Comparison of ENCODE assay signal across 8 cellular contexts in genomic region chr3:54870423-54870822, GRCh38. TPM values are rescaled to one million over a fixed set of nuclear protein-coding genes. Genes with fewer than 3 reads are reported as not detected.
DNase-seq lines count a peak whose midpoint lies in the region; ATAC-seq and TF ChIP-seq lines count a peak whose summit lies in the region.

No MANE protein-coding gene starts in this region.

- 81 to 93% methylated on average over 6 to 7 of the region's 7 CpGs for WGBS in endodermal cell (ENCODE audit: insufficient coverage in 1 of 2, insufficient read length in 1 of 2), 2 experiments

- H3K36me3 Mint-ChIP-seq in endodermal cell (ENCODE audit: low read depth), result no peaks in the 10 kb centered on the region
- no peaks in the 10 kb centered on the region for H3K36me3 Mint-ChIP-seq in activated naive CD4-positive, alpha-beta T cell treated with anti-CD3 and anti-CD28 coated beads, Interleukin-2, amount 50 U/mL, for 72 hours

- H3K4me1 ChIP-seq in endodermal cell (ENCODE audit: control insufficient read depth, insufficient read depth, low read length), result peaks cover 4% of the 10 kb centered on the region

- peaks cover 10% of the 10 kb centered on the region for H3K4me1 Mint-ChIP-seq in endodermal cell

- TF ChIP-seq CTCF in GM12865 (IDR thresholded peaks at IDR 0.05; ENCODE audit: insufficient read depth, low read depth, low read length, missing control alignments) (peak; percentile 25), endodermal cell (conservative IDR thresholded peaks at IDR 0.05) (peak; percentile 68)

- H3K27me3 ChIP-seq in endodermal cell (ENCODE audit: control insufficient read depth, insufficient read depth, low read length, poor library complexity, severe bottlenecking), result no peaks in the 10 kb centered on the region

- no peak overlapping the region for H3K4me3 Mint-ChIP-seq in endodermal cell

- H3K27ac Mint-ChIP-seq in endodermal cell, result no peak overlapping the region
- no peak overlapping the region for H3K27ac Mint-ChIP-seq in activated naive CD4-positive, alpha-beta T cell treated with anti-CD3 and anti-CD28 coated beads, Interleukin-2, amount 50 U/mL, for 72 hours

- no peak overlapping the region for H3K9ac ChIP-seq in endodermal cell (ENCODE audit: extremely low read depth, low read length, poor library complexity, severe bottlenecking)

- no peak overlapping the region for H3K27ac ChIP-seq in endodermal cell (ENCODE audit: low read depth, low read length)

- H3K9me3 Mint-ChIP-seq in endodermal cell, result no peaks in the 10 kb centered on the region
- peaks cover 4 to 13% of the 10 kb centered on the region in 2 donors for H3K9me3 Mint-ChIP-seq in activated naive CD4-positive, alpha-beta T cell treated with anti-CD3 and anti-CD28 coated beads, Interleukin-2, amount 50 U/mL, for 72 hours

- H3K4me3 ChIP-seq in GM12865 (ENCODE audit: low read depth, low read length) (no peak overlapping the region), endodermal cell (ENCODE audit: low read length) (no peak overlapping the region)

- no peaks in the 10 kb centered on the region for H3K36me3 ChIP-seq in endodermal cell (ENCODE audit: control insufficient read depth, insufficient read depth, low read length)

- no peaks in the 10 kb centered on the region for H3K9me3 ChIP-seq in endodermal cell (ENCODE audit: control insufficient read depth, low read length)

- DNase-seq in GM12865 (ENCODE audit: low read depth) (peak; percentile 10), NCI-H82 treated with DMSO at 0.1 percent for 48 hours (lab: John Stamatoyannopoulos, UW; ENCODE audit: unreplicated experiment) (peak; percentile 1), endodermal cell (no peak), myocyte (ENCODE audit: low read depth) (peak; percentile 85), SKM-1 treated with dmso at 0.1 percent for 144 hours (lab: John Stamatoyannopoulos, UW; ENCODE audit: unreplicated experiment) (no peak)
- no peak for DNase-seq in activated naive CD4-positive, alpha-beta T cell treated with anti-CD3 and anti-CD28 coated beads, Interleukin-2, amount 50 U/mL, for 72 hours (ENCODE audit: low spot score in 2 of 2)
- no peak for DNase-seq in stimulated activated CD4-positive, alpha-beta T cell treated with anti-CD3 and anti-CD28 coated beads, Interleukin-4, amount 100 ng/mL, for 24 hours
- no peak for DNase-seq in activated CD4-positive, CD25-positive, alpha-beta regulatory T cell (lab: John Stamatoyannopoulos, UW)

- ATAC-seq in activated naive CD4-positive, alpha-beta T cell treated with anti-CD3 and anti-CD28 coated beads, Interleukin-2, amount 50 U/mL, for 72 hours, result no peak

- H3K27me3 Mint-ChIP-seq in endodermal cell (ENCODE audit: insufficient read depth), result no peaks in the 10 kb centered on the region

RNA-seq across cellular contexts. Expression of gene LRTM1, which starts 57.4 kb away (rescaled TPM):
- total RNA-seq in endodermal cell (not detected), myocyte (0.16 and 0.42 TPM in 2 replicates)
- 0.28 TPM for polyA plus RNA-seq in endodermal cell (2013, experiment 1 of 2)
- polyA plus RNA-seq in endodermal cell (2013, experiment 2 of 2), result not detected
- 0.29 TPM for polyA plus RNA-seq in myocyte (2012)
- total RNA-seq in activated naive CD4-positive, alpha-beta T cell treated with anti-CD3 and anti-CD28 coated beads, Interleukin-2, amount 50 U/mL, for 72 hours, result not detected

Comparison
In these comparisons a context has a peak if more than half of its experiments do, and no peak if none do; other contexts are left out.
1. DNase-seq: peak in GM12865 (single experiment), NCI-H82 treated with DMSO at 0.1 percent for 48 hours (single experiment) and myocyte (single experiment); none in endodermal cell (single experiment), activated naive CD4-positive, alpha-beta T cell treated with anti-CD3 and anti-CD28 coated beads, Interleukin-2, amount 50 U/mL, for 72 hours (0 of 2), stimulated activated CD4-positive, alpha-beta T cell treated with anti-CD3 and anti-CD28 coated beads, Interleukin-4, amount 100 ng/mL, for 24 hours (single experiment), activated CD4-positive, CD25-positive, alpha-beta regulatory T cell (0 of 4) and SKM-1 treated with dmso at 0.1 percent for 144 hours (single experiment).